ENCODE assay signal across 23 cellular contexts in genomic region chr12:81015510-81015909, GRCh38.
"Had no signal": no experiment of that assay in that cellular context is flagged by ENCODE, and none has a peak within 500 bp of the region (broad histone marks: within the 10 kb centered on the region; RNA-seq: fewer than 3 reads in every experiment).

No MANE protein-coding gene starts in this region.

- DNase-seq: activated CD4-positive, alpha-beta memory T cell treated with anti-CD3 and anti-CD28 coated beads, Interleukin-2, amount 10 ng/mL, durations not matched to agents 7 days and 5 days; activated CD4-positive, alpha-beta T cell treated with anti-CD3 and anti-CD28 coated beads for 36 hours; activated CD4-positive, alpha-beta T cell treated with anti-CD3 and anti-CD28 coated beads, Interleukin-2, amount 50 U/mL, for 1 hour; activated CD8-positive, alpha-beta memory T cell treated with anti-CD3 and anti-CD28 coated beads, Interleukin-2, amount 50 U/mL, for 4 hours; activated gamma-delta T cell treated with Interleukin-2 at 50 U/mL for 16 hours; activated naive CD4-positive, alpha-beta T cell treated with anti-CD3 and anti-CD28 coated beads, Interleukin-2, amount 10 ng/mL, durations not matched to agents 7 days and 5 days; activated naive CD8-positive, alpha-beta T cell treated with anti-CD3 and anti-CD28 coated beads for 36 hours; activated T-cell treated with anti-CD3 and anti-CD28 coated beads, Interleukin-2, amount 50 U/mL, for 72 hours; cerebellar nuclear complex; MM.1S; NCI-H1105; NCI-H1436; NCI-H1694 treated with DMSO at 0.1 percent for 48 hours; NCI-H2029 treated with DMSO at 0.1 percent for 48 hours; NCI-H446; NCI-H524; PC-9; SHP77 treated with DMSO at 0.1 percent for 48 hours; T-cell; T-helper 2 cell; T1000; WERI-Rb-1 had no signal

- H3K4me2 ChIP-seq: PC-9 had no signal

- ATAC-seq: activated CD4-positive, alpha-beta T cell treated with anti-CD3 and anti-CD28 coated beads for 36 hours; activated T-cell treated with anti-CD3 and anti-CD28 coated beads, Interleukin-2, amount 50 U/mL, for 72 hours; T-cell had no signal

- H3K27ac ChIP-seq: PC-9, SK-N-MC, WERI-Rb-1 had no signal

- H3K36me3 ChIP-seq: WERI-Rb-1 had no signal

- H3K4me3 ChIP-seq: PC-9, SK-N-MC had no signal

- H2AFZ ChIP-seq: PC-9 had no signal
